22 cellular contexts compared by ENCODE assay signal in the genomic region with DNA sequence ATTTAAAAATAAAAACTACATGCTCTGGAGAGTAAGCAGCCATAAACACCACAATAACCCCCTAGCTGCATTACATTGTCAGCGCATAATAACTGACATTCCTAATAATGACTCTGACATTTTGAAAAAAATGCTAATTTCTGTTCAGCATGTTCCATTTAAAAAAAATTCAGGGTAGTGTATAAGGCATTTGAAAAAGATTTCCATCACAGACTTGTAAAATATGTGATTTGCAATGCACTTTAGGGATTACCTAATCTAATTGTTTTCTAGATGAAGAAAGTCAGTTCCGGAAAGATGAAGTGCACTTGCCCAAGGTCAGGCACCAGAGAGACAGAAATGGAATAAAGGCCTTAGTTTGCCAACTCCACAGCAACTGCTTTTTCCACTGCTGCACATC. TPM values are rescaled to one million over a fixed set of nuclear protein-coding genes. Genes with fewer than 3 reads are reported as not detected.
DNase-seq lines count a peak whose midpoint lies in the region; ATAC-seq, FAIRE-seq and TF ChIP-seq lines count a peak whose summit lies in the region.
"Had no signal": no experiment of that assay in that cellular context is flagged by ENCODE, and none has a peak within 500 bp of the region (broad histone marks: within the 10 kb centered on the region; RNA-seq: fewer than 3 reads in every experiment).

No MANE protein-coding gene starts in this region.

- H3K36me3 Mint-ChIP-seq in CD14-positive monocyte, result no peaks in the 10 kb centered on the region

- H3K4me3 ChIP-seq in A549 (no peak overlapping the region), sigmoid colon (no peak overlapping the region), OCI-LY7 (ENCODE audit: low read depth, low read length, poor library complexity, severe bottlenecking) (no peak overlapping the region)
- H3K4me3 ChIP-seq: BLaER1, GM23338 had no signal

- no peak for TF ChIP-seq POLR2A in A549 (IDR thresholded peaks at IDR 0.05; ENCODE audit: low read length)
- no peak for TF ChIP-seq POLR2A in sigmoid colon (IDR thresholded peaks at IDR 0.05)

- peaks cover 30% of the 10 kb centered on the region for H3K4me1 Mint-ChIP-seq in CD14-positive monocyte
- H3K4me1 Mint-ChIP-seq: B cell; CD8-positive, alpha-beta memory T cell had no signal

- no peak overlapping the region for H3K27ac ChIP-seq in A549
- no peak overlapping the region for H3K27ac ChIP-seq in sigmoid colon
- H3K27ac ChIP-seq in OCI-LY7 (ENCODE audit: low read depth, low read length, poor library complexity, severe bottlenecking), result no peak overlapping the region
- H3K27ac ChIP-seq: BLaER1, C4-2B had no signal

- ATAC-seq in A549, result no peak
- ATAC-seq: GM23338, HCT116 had no signal

- H3K4me1 ChIP-seq in A549, result no peaks in the 10 kb centered on the region
- H3K4me1 ChIP-seq in sigmoid colon, result no peaks in the 10 kb centered on the region
- H3K4me1 ChIP-seq in OCI-LY7 (ENCODE audit: insufficient read depth, low read length, poor library complexity, severe bottlenecking), result no peaks in the 10 kb centered on the region
- H3K4me1 ChIP-seq: BLaER1 had no signal

- TF ChIP-seq CTCF in A549 (IDR thresholded peaks at IDR 0.05), result no peak
- TF ChIP-seq CTCF in CD14-positive monocyte (IDR thresholded peaks at IDR 0.05), result no peak
- TF ChIP-seq CTCF in sigmoid colon (IDR thresholded peaks at IDR 0.05), result no peak
- TF ChIP-seq CTCF in OCI-LY7 (conservative IDR thresholded peaks at IDR 0.05; ENCODE audit: low read length), result no peak

- CTCF ChIA-PET in A549 (lab: Yijun Ruan, JAX), result no interaction called here
- CTCF ChIA-PET in OCI-LY7 (lab: Charles Lee; ENCODE audit: unreplicated experiment), result no interaction called here

- H3K4me3 Mint-ChIP-seq in CD14-positive monocyte, result no peak overlapping the region
- H3K4me3 Mint-ChIP-seq: B cell; CD4-positive, alpha-beta T cell; CD8-positive, alpha-beta memory T cell; GM23338; H9 had no signal

- no peaks in the 10 kb centered on the region for H3K79me2 ChIP-seq in OCI-LY7 (ENCODE audit: insufficient read depth, low read depth, low read length)

- no peak overlapping the region for H2AFZ ChIP-seq in OCI-LY7 (ENCODE audit: low read length)
- H2AFZ ChIP-seq: GM23338 had no signal

- H3K4me2 ChIP-seq in A549 (no peak overlapping the region), OCI-LY7 (ENCODE audit: low read length) (no peak overlapping the region)
- H3K4me2 ChIP-seq: BLaER1, GM23338 had no signal

- peak; percentile 7 for FAIRE-seq in A549 (lab: Jason Lieb, UNC)
- FAIRE-seq: D721Med, GM12891, GM18507 had no signal

- BruUV-seq in OCI-LY7 (replicated peaks; lab: Mats Ljungman, UMichigan), result no TSS peak

- no peaks in the 10 kb centered on the region for H3K9me3 ChIP-seq in A549
- no peaks in the 10 kb centered on the region for H3K9me3 ChIP-seq in sigmoid colon
- H3K9me3 ChIP-seq in OCI-LY7 (ENCODE audit: low read length), result no peaks in the 10 kb centered on the region

- H3K9me3 Mint-ChIP-seq in CD14-positive monocyte, result peaks cover 0 to 8% (median 6%) of the 10 kb centered on the region in 7 donors
- H3K9me3 Mint-ChIP-seq: GM23338 had no signal

- intact Hi-C loops in CD14-positive monocyte (cut with micrococcal nuclease) (no loop called here), sigmoid colon (cut with DNase I) (no loop called here), OCI-LY7 (cut with micrococcal nuclease; ENCODE audit: unreplicated experiment) (no loop called here)

- H3K36me3 ChIP-seq in sigmoid colon (no peaks in the 10 kb centered on the region), OCI-LY7 (ENCODE audit: insufficient read depth, low read length) (no peaks in the 10 kb centered on the region)
- H3K36me3 ChIP-seq: BLaER1 had no signal

- no peaks in the 10 kb centered on the region for H4K20me1 ChIP-seq in OCI-LY7 (ENCODE audit: insufficient read depth, low read length)
- H4K20me1 ChIP-seq: BLaER1 had no signal

- DNase-seq in A549 (ENCODE audit: low read depth in 1 of 2, low spot score in 1 of 2) (no peak), CD14-positive monocyte (ENCODE audit: low spot score) (no peak), NOMO-1 treated with DMSO at 0.1 percent for 48 hours (lab: John Stamatoyannopoulos, UW; ENCODE audit: unreplicated experiment) (peak; percentile 28), sigmoid colon (no peak), OCI-LY7 (ENCODE audit: low spot score) (no peak)
- no peak for DNase-seq in activated T-cell treated with anti-CD3 and anti-CD28 coated beads, Interleukin-2, amount 50 U/mL, for 48 hours
- DNase-seq: 8988T; CD4-positive, alpha-beta T cell; CD8-positive, alpha-beta memory T cell; DMS 273 treated with DMSO at 0.1 percent for 48 hours; DMS79; EL; GDM1; H9 had no signal

- TF ChIP-seq RAD21 in A549 (conservative IDR thresholded peaks at IDR 0.05 in 1 of 2, IDR thresholded peaks at IDR 0.05 in 1 of 2), result no peak

- H3K9me2 ChIP-seq in OCI-LY7 (ENCODE audit: insufficient read depth, low read length), result no peaks in the 10 kb centered on the region

- WGBS in A549 (ENCODE audit: missing lambda C conversion rate), result 76% methylated on average over 2 of the region's 2 CpGs
- 93 to 96% methylated on average over 2 of the region's 2 CpGs for WGBS in sigmoid colon, 2 donors

- TF ChIP-seq EP300 in A549 (IDR thresholded peaks at IDR 0.05) (no peak), sigmoid colon (IDR thresholded peaks at IDR 0.05) (no peak)

- peak overlapping the region in 5 of 7 donors; percentile 5 to 78 (median 46) for H3K27ac Mint-ChIP-seq in CD14-positive monocyte
- H3K27ac Mint-ChIP-seq: B cell; CD4-positive, alpha-beta T cell; CD8-positive, alpha-beta memory T cell; GM23338; H9 had no signal

- no peaks in the 10 kb centered on the region for H3K27me3 ChIP-seq in sigmoid colon

- no peaks in the 10 kb centered on the region for H3K27me3 Mint-ChIP-seq in CD14-positive monocyte (ENCODE audit: low read depth in 3 of 3)
- H3K27me3 Mint-ChIP-seq: B cell; CD4-positive, alpha-beta T cell had no signal

- POLR2A ChIA-PET in A549 (lab: Yijun Ruan, JAX) (no interaction called here), OCI-LY7 (lab: Charles Lee) (interaction anchor here (0.7 to 0.9 kb wide), 3 partner anchors 27 to 684 kb away, joined by 4 to 5 read pairs (median 4); no protein-coding TSS in a partner anchor)

TF ChIP-seq in A549, 52 proteins besides CTCF, POLR2A, EP300 and RAD21:
- no peak for TF ChIP-seq RCOR1 (IDR thresholded peaks at IDR 0.05; ENCODE audit: low read depth, low read length)
- no peak for TF ChIP-seq KDM1A (IDR thresholded peaks at IDR 0.05; ENCODE audit: low read depth)
- TF ChIP-seq EHMT2 (IDR thresholded peaks at IDR 0.05; ENCODE audit: low read depth), result no peak
- TF ChIP-seq FOXS1 (CRISPR knock-in tag; IDR thresholded peaks at IDR 0.05), result no peak
- TF ChIP-seq ZFP36 (IDR thresholded peaks at IDR 0.05; ENCODE audit: borderline replicate concordance, partially characterized antibody), result no peak
- TF ChIP-seq FOSB (CRISPR knock-in tag; IDR thresholded peaks at IDR 0.05), result no peak
- TF ChIP-seq ESRRA (IDR thresholded peaks at IDR 0.05; ENCODE audit: borderline replicate concordance, low read length), result no peak
- TF ChIP-seq ZSCAN20 (CRISPR knock-in tag; IDR thresholded peaks at IDR 0.05), result no peak
- no peak for TF ChIP-seq SREBF2 (IDR thresholded peaks at IDR 0.05)
- TF ChIP-seq, protein P1, sequence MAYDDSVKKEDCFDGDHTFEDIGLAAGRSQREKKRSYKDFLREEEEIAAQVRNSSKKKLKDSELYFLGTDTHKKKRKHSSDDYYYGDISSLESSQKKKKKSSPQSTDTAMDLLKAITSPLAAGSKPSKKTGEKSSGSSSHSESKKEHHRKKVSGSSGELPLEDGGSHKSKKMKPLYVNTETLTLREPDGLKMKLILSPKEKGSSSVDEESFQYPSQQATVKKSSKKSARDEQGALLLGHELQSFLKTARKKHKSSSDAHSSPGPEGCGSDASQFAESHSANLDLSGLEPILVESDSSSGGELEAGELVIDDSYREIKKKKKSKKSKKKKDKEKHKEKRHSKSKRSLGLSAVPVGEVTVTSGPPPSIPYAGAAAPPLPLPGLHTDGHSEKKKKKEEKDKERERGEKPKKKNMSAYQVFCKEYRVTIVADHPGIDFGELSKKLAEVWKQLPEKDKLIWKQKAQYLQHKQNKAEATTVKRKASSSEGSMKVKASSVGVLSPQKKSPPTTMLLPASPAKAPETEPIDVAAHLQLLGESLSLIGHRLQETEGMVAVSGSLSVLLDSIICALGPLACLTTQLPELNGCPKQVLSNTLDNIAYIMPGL (CRISPR knock-in tag; IDR thresholded peaks at IDR 0.05; ENCODE audit: borderline replicate concordance), result no peak
- TF ChIP-seq, protein P2, sequence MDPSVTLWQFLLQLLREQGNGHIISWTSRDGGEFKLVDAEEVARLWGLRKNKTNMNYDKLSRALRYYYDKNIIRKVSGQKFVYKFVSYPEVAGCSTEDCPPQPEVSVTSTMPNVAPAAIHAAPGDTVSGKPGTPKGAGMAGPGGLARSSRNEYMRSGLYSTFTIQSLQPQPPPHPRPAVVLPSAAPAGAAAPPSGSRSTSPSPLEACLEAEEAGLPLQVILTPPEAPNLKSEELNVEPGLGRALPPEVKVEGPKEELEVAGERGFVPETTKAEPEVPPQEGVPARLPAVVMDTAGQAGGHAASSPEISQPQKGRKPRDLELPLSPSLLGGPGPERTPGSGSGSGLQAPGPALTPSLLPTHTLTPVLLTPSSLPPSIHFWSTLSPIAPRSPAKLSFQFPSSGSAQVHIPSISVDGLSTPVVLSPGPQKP (IDR thresholded peaks at IDR 0.05; ENCODE audit: low read depth, low read length), result no peak
- TF ChIP-seq BHLHE40 (IDR thresholded peaks at IDR 0.05; ENCODE audit: low read depth, low read length), result no peak

RNA-seq across cellular contexts. Expression of a gene that starts 55.3 kb away (rescaled TPM):
- polyA plus RNA-seq in A549 (2011; rRNA removed) (7.7 and 7.8 TPM in 2 replicates), A549 (2017; fragmentation: RNase III; extraction: RNeasy Plus Mini Kit Qiagen cat#74134 plus additional on column Dnase treatment) (4.3 to 5.3 TPM (median 5.0 TPM) in 3 replicates), CD14-positive monocyte (1 to 10 TPM; 2.6 to 4.2 TPM), sigmoid colon (under 1 TPM; under 0.01 to 0.89 (median 0.23) TPM)
- 1.6 and 2.0 TPM in 2 replicates for polyA plus RNA-seq in A549 (2012; cell fraction: cytosol; rRNA removed)
- polyA plus RNA-seq in A549 (2012; cell fraction: nucleus; rRNA removed), result 1.1 and 1.5 TPM in 2 replicates
- polyA minus RNA-seq in A549 (2011; rRNA and poly(A)+ RNA removed), result 4.5 and 5.6 TPM in 2 replicates
- total RNA-seq in sigmoid colon (1 to 10 TPM; 1.4 to 4.4 (median 1.8) TPM), OCI-LY7 (2022) (23.7 and 24.8 TPM in 2 replicates)
- total RNA-seq in OCI-LY7 (2014; rRNA removed; shearing (Covaris generic)), result 15.2 TPM in 2 replicates

RNA-seq across cellular contexts. Expression of a gene that starts 55.7 kb away (rescaled TPM):
- polyA plus RNA-seq in A549 (2011; rRNA removed), result 24.3 and 28.4 TPM in 2 replicates
- 4.0 and 4.1 TPM in 2 replicates for polyA plus RNA-seq in A549 (2012; cell fraction: cytosol; rRNA removed)
- 1.6 and 3.1 TPM in 2 replicates for polyA plus RNA-seq in A549 (2012; cell fraction: nucleus; rRNA removed)
- 8.4 to 10.0 TPM (median 9.2 TPM) in 3 replicates for polyA plus RNA-seq in A549 (2017; fragmentation: RNase III; extraction: RNeasy Plus Mini Kit Qiagen cat#74134 plus additional on column Dnase treatment)
- polyA minus RNA-seq in A549 (2011; rRNA and poly(A)+ RNA removed), result 12.7 and 18.0 TPM in 2 replicates
- polyA plus RNA-seq in CD14-positive monocyte, result 10 to 100 TPM; 45.7 to 51.6 TPM
- total RNA-seq in sigmoid colon, result 10 to 100 TPM; 14.3 to 22.1 (median 20.4) TPM
- 1 to 10 TPM; 3.0 to 6.9 (median 4.3) TPM for polyA plus RNA-seq in sigmoid colon
- total RNA-seq in OCI-LY7 (2014; rRNA removed; shearing (Covaris generic)), result 8.0 and 8.8 TPM in 2 replicates
- 10.1 and 11.3 TPM in 2 replicates for total RNA-seq in OCI-LY7 (2022)
